In the genomic region with DNA sequence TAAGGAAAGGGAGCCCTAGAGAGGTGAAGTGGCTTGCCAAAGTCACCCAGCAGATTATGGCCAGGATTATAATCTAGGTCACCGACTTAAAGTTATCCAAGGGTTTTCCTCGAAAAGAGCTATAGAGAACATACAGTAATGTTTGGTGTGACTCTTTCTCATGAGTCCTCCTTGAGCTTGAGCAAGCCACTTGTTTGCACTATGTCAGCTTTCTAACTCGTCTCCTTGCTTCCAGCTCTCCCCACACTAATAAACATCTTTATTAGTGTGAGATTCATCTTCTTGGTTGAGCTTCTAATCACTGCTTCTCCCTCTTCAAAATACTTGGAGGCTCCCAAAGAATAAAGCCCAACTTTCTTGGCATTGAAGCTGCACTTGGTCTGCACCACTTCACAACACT, we compare ENCODE assay signal across 14 cellular contexts.
DNase-seq lines count a peak whose midpoint lies in the region; ATAC-seq and TF ChIP-seq lines count a peak whose summit lies in the region.
"Had no signal": no experiment of that assay in that cellular context is flagged by ENCODE, and none has a peak within 500 bp of the region (broad histone marks: within the 10 kb centered on the region; RNA-seq: fewer than 3 reads in every experiment).

No MANE protein-coding gene starts in this region.

- 60% methylated on average over 3 of the region's 3 CpGs for WGBS in hepatocyte (ENCODE audit: low lambda C conversion rate, missing lambda C conversion rate)

- ATAC-seq in Right ventricle myocardium superior (ENCODE audit: poor library complexity): no peak
- ATAC-seq in thoracic aorta (ENCODE audit: insufficient number of reproducible peaks, low FRiP score, low read depth): no peak

- no peaks in the 10 kb centered on the region for H3K79me2 ChIP-seq in hepatocyte

- H3K36me3 ChIP-seq in left ventricle myocardium inferior: no peaks in the 10 kb centered on the region
- no peaks in the 10 kb centered on the region for H3K36me3 ChIP-seq in hepatocyte (replicated peaks; ENCODE audit: insufficient read depth, low read depth)
- H3K36me3 ChIP-seq in thoracic aorta: no peaks in the 10 kb centered on the region
- H3K36me3 ChIP-seq: BLaER1 treated with 17β-estradiol and CSF1 and Interleukin-3, amounts not matched to agents 10 nM and 100 nM had no signal

- no peak for TF ChIP-seq CTCF in left ventricle myocardium inferior (IDR thresholded peaks at IDR 0.05; ENCODE audit: borderline replicate concordance)
- no peak for TF ChIP-seq CTCF in hepatocyte (IDR thresholded peaks at IDR 0.05; ENCODE audit: poor library complexity)
- TF ChIP-seq CTCF in thoracic aorta (IDR thresholded peaks at IDR 0.05): no peak

- H3K27ac ChIP-seq in left ventricle myocardium inferior (replicated peaks) (peak overlapping the region; percentile 25), hepatocyte (peak overlapping the region; percentile 51), thoracic aorta (peak overlapping the region; percentile 64 to 82)
- H3K27ac ChIP-seq: BLaER1 treated with 17β-estradiol and CSF1 and Interleukin-3, amounts not matched to agents 10 nM and 100 nM had no signal

- intact Hi-C loops in left ventricle myocardium inferior (cut with micrococcal nuclease) (no loop called here), Right ventricle myocardium superior (cut with DNase I) (no loop called here)

- H3K9me3 ChIP-seq in left ventricle myocardium inferior (replicated peaks) (peaks cover 11% of the 10 kb centered on the region), hepatocyte (ENCODE audit: low read depth) (no peaks in the 10 kb centered on the region), thoracic aorta (no peaks in the 10 kb centered on the region)

- H3K4me1 ChIP-seq in left ventricle myocardium inferior: no peaks in the 10 kb centered on the region
- peaks cover 18% of the 10 kb centered on the region for H3K4me1 ChIP-seq in hepatocyte (ENCODE audit: insufficient read depth)
- peaks cover 0 to 48% of the 10 kb centered on the region in 2 donors for H3K4me1 ChIP-seq in thoracic aorta (ENCODE audit: control insufficient read depth in 1 of 2, low read depth in 2 of 2)

- H3K4me2 ChIP-seq in hepatocyte: no peak overlapping the region
- H3K4me2 ChIP-seq: BLaER1 treated with 17β-estradiol and CSF1 and Interleukin-3, amounts not matched to agents 10 nM and 100 nM had no signal

- no peak for DNase-seq in left ventricle myocardium inferior
- no peak for DNase-seq in Right ventricle myocardium superior
- no peak for DNase-seq in hepatocyte (ENCODE audit: low spot score)
- DNase-seq in thoracic aorta (ENCODE audit: low spot score): no peak
- DNase-seq in T-helper 1 cell: no peak
- no peak for DNase-seq in NCI-H345 treated with DMSO at 0.1 percent for 48 hours (lab: John Stamatoyannopoulos, UW; ENCODE audit: unreplicated experiment)
- no peak for DNase-seq in NCI-H524 (lab: John Stamatoyannopoulos, UW)
- DNase-seq: ACHN; CD4-positive, CD25-positive, alpha-beta regulatory T cell; DMS53; GF-D8; HCEC 1CT; HFFc6 had no signal

- no peak overlapping the region for H2AFZ ChIP-seq in hepatocyte

- H3K9me2 ChIP-seq in hepatocyte (replicated peaks; ENCODE audit: insufficient read depth): no peaks in the 10 kb centered on the region

- H3K27me3 ChIP-seq in left ventricle myocardium inferior (ENCODE audit: low read depth) (no peaks in the 10 kb centered on the region), hepatocyte (no peaks in the 10 kb centered on the region), thoracic aorta (replicated peaks; ENCODE audit: insufficient read depth) (no peaks in the 10 kb centered on the region)
- H3K27me3 ChIP-seq: BLaER1 treated with 17β-estradiol and CSF1 and Interleukin-3, amounts not matched to agents 10 nM and 100 nM had no signal

- no peaks in the 10 kb centered on the region for H4K20me1 ChIP-seq in hepatocyte (ENCODE audit: insufficient read depth, poor library complexity, severe bottlenecking)
- H4K20me1 ChIP-seq: BLaER1 treated with 17β-estradiol and CSF1 and Interleukin-3, amounts not matched to agents 10 nM and 100 nM had no signal

- H3K4me3 ChIP-seq in left ventricle myocardium inferior: no peak overlapping the region
- H3K4me3 ChIP-seq in hepatocyte: no peak overlapping the region
- no peak overlapping the region for H3K4me3 ChIP-seq in thoracic aorta
- H3K4me3 ChIP-seq: BLaER1 treated with 17β-estradiol and CSF1 and Interleukin-3, amounts not matched to agents 10 nM and 100 nM had no signal
